Comparison of ENCODE assay signal across 9 cellular contexts in the genomic region with DNA sequence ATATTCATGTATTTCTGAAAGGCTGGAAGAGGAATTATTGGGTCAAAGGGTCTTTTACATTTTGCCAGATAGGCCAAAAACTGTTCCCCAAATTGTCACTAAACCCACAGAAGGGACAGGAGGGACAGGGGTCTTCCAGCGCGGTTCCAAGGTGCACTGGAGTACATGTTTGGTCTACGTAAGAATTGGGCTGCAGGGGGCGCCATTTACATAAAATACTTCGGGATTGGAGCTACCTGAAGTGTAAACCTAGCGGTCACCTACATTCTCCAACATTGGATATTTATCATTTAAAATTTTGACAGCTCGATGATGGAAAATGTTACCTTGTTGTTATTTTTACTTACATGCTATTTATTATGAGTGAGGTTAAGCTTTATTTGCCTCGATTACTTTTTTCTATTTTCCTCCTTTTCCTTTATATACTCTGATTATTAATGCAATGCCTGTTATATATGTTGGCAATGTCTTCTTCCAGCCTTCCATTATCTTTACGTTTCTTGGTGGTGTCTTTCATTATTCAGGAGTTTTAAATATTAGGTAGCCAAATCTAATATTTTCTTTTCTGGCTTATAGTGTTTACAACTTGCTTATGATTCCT. TPM values are rescaled to one million over a fixed set of nuclear protein-coding genes. Genes with fewer than 3 reads are reported as not detected.
DNase-seq lines count a peak whose midpoint lies in the region; ATAC-seq and TF ChIP-seq lines count a peak whose summit lies in the region.
"Had no signal": no experiment of that assay in that cellular context is flagged by ENCODE, and none has a peak within 500 bp of the region (broad histone marks: within the 10 kb centered on the region; RNA-seq: fewer than 3 reads in every experiment).

No MANE protein-coding gene starts in this region.

- H3K9me3 Mint-ChIP-seq in endothelial cell (ENCODE audit: unreplicated experiment): no peaks in the 10 kb centered on the region
- H3K9me3 Mint-ChIP-seq: naive B cell had no signal

- peaks cover 4% of the 10 kb centered on the region for H3K36me3 Mint-ChIP-seq in endothelial cell (ENCODE audit: low read depth, unreplicated experiment)

- H3K4me1 Mint-ChIP-seq in endothelial cell (ENCODE audit: unreplicated experiment): peaks cover 3% of the 10 kb centered on the region

- no peak overlapping the region for H3K4me3 Mint-ChIP-seq in endothelial cell (ENCODE audit: unreplicated experiment)
- H3K4me3 Mint-ChIP-seq: naive B cell had no signal

- peak; percentile 53 for TF ChIP-seq CTCF in endothelial cell (IDR thresholded peaks at IDR 0.05; ENCODE audit: unreplicated experiment)

- H3K27me3 Mint-ChIP-seq in endothelial cell (ENCODE audit: unreplicated experiment): no peaks in the 10 kb centered on the region

- intact Hi-C loops in posterior vena cava (cut with DNase I): no loop called here

- H3K27ac Mint-ChIP-seq in endothelial cell (ENCODE audit: unreplicated experiment): no peak overlapping the region
- H3K27ac Mint-ChIP-seq: naive B cell had no signal

- ATAC-seq in GM21619 (IDR thresholded peaks at IDR 0.05; ENCODE audit: unreplicated experiment): no peak

- DNase-seq in CMK (ENCODE audit: low read depth) (peak; percentile 7), GM19240 (ENCODE audit: insufficient read length, low spot score) (peak; percentile 33), NCI-H82 (lab: John Stamatoyannopoulos, UW) (peak; percentile 90), endothelial cell (ENCODE audit: low spot score) (peak; percentile 64), NCI-H345 treated with DMSO at 0.1 percent for 48 hours (lab: John Stamatoyannopoulos, UW; ENCODE audit: unreplicated experiment) (no peak), posterior vena cava (ENCODE audit: low spot score) (no peak), T-helper 1 cell (no peak)
- DNase-seq: naive B cell had no signal

RNA-seq across cellular contexts. Expression of a gene that starts 43.0 kb away (rescaled TPM):
- total RNA-seq in endothelial cell (ENCODE audit: unreplicated experiment) (1.4 TPM), posterior vena cava (not detected)

Comparison
In these comparisons a context has a peak if more than half of its experiments do, and no peak if none do; other contexts are left out.
1. DNase-seq: peak in CMK (single experiment), GM19240 (single experiment), NCI-H82 (single experiment) and endothelial cell (single experiment); none in NCI-H345 treated with DMSO at 0.1 percent for 48 hours (single experiment), posterior vena cava (single experiment) and T-helper 1 cell (0 of 5).